1 cellular context compared by ENCODE assay signal in genomic region chr1:27398405-27399149, GRCh38.
TF ChIP-seq lines count a peak whose summit lies in the region.

No MANE protein-coding gene starts in this region.

TF ChIP-seq in GM12878, 131 proteins besides CTCF, POLR2A, EP300 and RAD21:
- TF ChIP-seq MYC (IDR thresholded peaks at IDR 0.05; ENCODE audit: insufficient read depth, insufficient read length, insufficient replicate concordance, low read length, severe bottlenecking) (no peak), POLR2AphosphoS2 (IDR thresholded peaks at IDR 0.05; ENCODE audit: low read depth, low read length) (peak; percentile 37; the same call in 1 of the 2 replicates), RAD51 (IDR thresholded peaks at IDR 0.05) (no peak), POLR2AphosphoS5 (IDR thresholded peaks at IDR 0.05; ENCODE audit: low read length) (peak; percentile 47; the same call in 1 of the 2 replicates), MEF2B (IDR thresholded peaks at IDR 0.05; ENCODE audit: partially characterized antibody, poor library complexity, severe bottlenecking) (no peak), IRF5 (IDR thresholded peaks at IDR 0.05; ENCODE audit: borderline replicate concordance) (no peak), MTA3 (IDR thresholded peaks at IDR 0.05; ENCODE audit: borderline replicate concordance, low read length) (0 out of 2 replicates have a peak, but pooled peaks have one; percentile 10), BCL3 (IDR thresholded peaks at IDR 0.05; ENCODE audit: borderline replicate concordance, insufficient read depth, low read depth, low read length, poor library complexity, severe bottlenecking) (peak; percentile 62), CBFB (IDR thresholded peaks at IDR 0.05; ENCODE audit: low read depth) (no peak), FOS (IDR thresholded peaks at IDR 0.05; ENCODE audit: borderline replicate concordance, extremely low read depth, insufficient read length) (no peak)
